8 cellular contexts compared by ENCODE assay signal in genomic region chr19:49421039-49421877, GRCh38. TPM values are rescaled to one million over a fixed set of nuclear protein-coding genes. Genes with fewer than 3 reads are reported as not detected.
A peak's percentile ranks its signal among the peaks of the same experiment; 100 is the strongest.
DNase-seq lines count a peak whose midpoint lies in the region; ATAC-seq and TF ChIP-seq lines count a peak whose summit lies in the region.

No MANE protein-coding gene starts in this region.

- peaks cover 0 to 2% (median 0%) of the 10 kb centered on the region in 6 donors for H3K9me3 Mint-ChIP-seq in immature natural killer cell

- DNase-seq in GM20000 (ENCODE audit: low spot score) (peak; percentile 65), NCI-H774 (lab: John Stamatoyannopoulos, UW) (peak; percentile 26), body of pancreas (peak; percentile 50 to 70 (median 64)), immature natural killer cell (no peak), superior temporal gyrus (ENCODE audit: extremely low spot score) (no peak)
- DNase-seq in stimulated activated CD4-positive, alpha-beta T cell treated with anti-CD3 and anti-CD28 coated beads, TNF-alpha, amount 100 ng/mL, for 24 hours (ENCODE audit: low read depth in 3 of 3): peak in 2 of 3 experiments; percentile 13 to 55

- no peak overlapping the region for H3K4me3 ChIP-seq in body of pancreas

- peaks cover 24% of the 10 kb centered on the region for H3K4me1 ChIP-seq in body of pancreas

- H3K9me3 ChIP-seq in body of pancreas: no peaks in the 10 kb centered on the region

- H3K4me1 Mint-ChIP-seq in immature natural killer cell: peaks cover 26 to 36% of the 10 kb centered on the region in 2 donors

- H3K27me3 Mint-ChIP-seq in immature natural killer cell (ENCODE audit: low read depth in 3 of 3): peaks cover 33 to 57% (median 55%) of the 10 kb centered on the region in 3 donors

- ATAC-seq in body of pancreas (peak; percentile 77), HG03460 (IDR thresholded peaks at IDR 0.05; ENCODE audit: unreplicated experiment) (no peak)

- H3K27ac Mint-ChIP-seq in immature natural killer cell: no peak overlapping the region

- H3K36me3 ChIP-seq in body of pancreas (replicated peaks in 1 of 2; ENCODE audit: insufficient read depth in 1 of 2, low read depth in 2 of 2): no peaks in the 10 kb centered on the region

- no peak for TF ChIP-seq CTCF in 22Rv1 (IDR thresholded peaks at IDR 0.05)
- no peak for TF ChIP-seq CTCF in GM20000 (IDR thresholded peaks at IDR 0.05; ENCODE audit: extremely low read depth, missing control alignments)
- TF ChIP-seq CTCF in body of pancreas (IDR thresholded peaks at IDR 0.05): no peak

- H3K36me3 Mint-ChIP-seq in immature natural killer cell: peaks cover 0 to 4% (median 3%) of the 10 kb centered on the region in 3 donors

- H3K4me3 Mint-ChIP-seq in immature natural killer cell: peak overlapping the region; percentile 32 to 74 (median 63)

- TF ChIP-seq POLR2A in body of pancreas (IDR thresholded peaks at IDR 0.05): no peak

- peak overlapping the region; percentile 52 for H3K27ac ChIP-seq in 22Rv1
- no peak overlapping the region for H3K27ac ChIP-seq in body of pancreas

- intact Hi-C loops in body of pancreas (cut with DNase I): no loop called here

- peaks cover 0 to 34% of the 10 kb centered on the region in 2 donors for H3K27me3 ChIP-seq in body of pancreas

- 7 to 13% methylated on average over 27 to 48 of the region's 48 CpGs for WGBS in body of pancreas, 2 donors

RNA-seq across cellular contexts. Expression of gene PTH2, which starts 2.0 kb away (rescaled TPM):
- not detected for total RNA-seq in body of pancreas
- polyA plus RNA-seq in immature natural killer cell: not detected

RNA-seq across cellular contexts. Expression of gene GFY, which starts 3.9 kb away (rescaled TPM):
- not detected for total RNA-seq in body of pancreas
- not detected for polyA plus RNA-seq in immature natural killer cell

RNA-seq across cellular contexts. Expression of gene SLC17A7, which starts 20.1 kb away (rescaled TPM):
- total RNA-seq in body of pancreas: under 1 TPM in 1 of 2 donors, not detected in 1; 0.26 TPM
- polyA plus RNA-seq in immature natural killer cell: not detected

RNA-seq across cellular contexts. Expression of gene PIH1D1, which starts 30.4 kb away (rescaled TPM):
- 10 to 100 TPM; 57.0 to 63.3 TPM for total RNA-seq in body of pancreas
- polyA plus RNA-seq in immature natural killer cell: 10 to 100 TPM; 91.4 to 97.6 (median 93.3) TPM

RNA-seq across cellular contexts. Expression of gene ALDH16A1, which starts 31.8 kb away (rescaled TPM):
- total RNA-seq in body of pancreas: 10 to 100 TPM; 25.9 to 38.9 TPM
- 10 to 100 TPM; 37.2 to 57.0 (median 42.4) TPM for polyA plus RNA-seq in immature natural killer cell

Comparison
In these comparisons a context has a peak if more than half of its experiments do, and no peak if none do; other contexts are left out.
1. DNase-seq: peak in GM20000 (single experiment), NCI-H774 (single experiment), body of pancreas (4 of 4) and stimulated activated CD4-positive, alpha-beta T cell treated with anti-CD3 and anti-CD28 coated beads, TNF-alpha, amount 100 ng/mL, for 24 hours (2 of 3); none in immature natural killer cell (0 of 3) and superior temporal gyrus (single experiment).